In genomic region chrX:152897216-152898144, GRCh38 we compare ENCODE assay signal across 9 cellular contexts. TPM values are rescaled to one million over a fixed set of nuclear protein-coding genes. Genes with fewer than 3 reads are reported as not detected.
DNase-seq lines count a peak whose midpoint lies in the region; ATAC-seq, FAIRE-seq and TF ChIP-seq lines count a peak whose summit lies in the region.
"Had no signal": no experiment of that assay in that cellular context is flagged by ENCODE, and none has a peak within 500 bp of the region (broad histone marks: within the 10 kb centered on the region; RNA-seq: fewer than 3 reads in every experiment).

ZNF185 (plus strand) TSS chrX:152898067; CDS start chrX:152914490, 16,423 bp downstream.

- peaks cover 18% of the 10 kb centered on the region for H3K4me1 ChIP-seq in mesodermal cell (ENCODE audit: control insufficient read depth, insufficient read depth, low read length, poor library complexity, severe bottlenecking)

- H3K4me1 Mint-ChIP-seq in chondrocyte (ENCODE audit: low read depth): peaks cover 11% of the 10 kb centered on the region
- no peaks in the 10 kb centered on the region for H3K4me1 Mint-ChIP-seq in activated CD4-positive, alpha-beta T cell treated with anti-CD3 and anti-CD28 coated beads, Interleukin-2, amount 10 ng/mL, durations not matched to agents 7 days and 5 days

- 0 to 18% methylated on average over 18 to 26 of the region's 66 CpGs for WGBS in mesodermal cell (ENCODE audit: insufficient coverage in 2 of 2), 2 experiments

- H3K27me3 Mint-ChIP-seq in chondrocyte (ENCODE audit: low read depth): no peaks in the 10 kb centered on the region
- peaks cover 9% of the 10 kb centered on the region for H3K27me3 Mint-ChIP-seq in activated CD4-positive, alpha-beta T cell treated with anti-CD3 and anti-CD28 coated beads, Interleukin-2, amount 10 ng/mL, durations not matched to agents 7 days and 5 days

- peaks cover 5% of the 10 kb centered on the region for H3K9me3 Mint-ChIP-seq in chondrocyte (ENCODE audit: low read depth)
- H3K9me3 Mint-ChIP-seq in activated CD4-positive, alpha-beta T cell treated with anti-CD3 and anti-CD28 coated beads, Interleukin-2, amount 10 ng/mL, durations not matched to agents 7 days and 5 days: no peaks in the 10 kb centered on the region

- H3K9me3 ChIP-seq in mesodermal cell (ENCODE audit: control insufficient read depth, low read length): no peaks in the 10 kb centered on the region

- H3K4me3 ChIP-seq in AG09309 (ENCODE audit: control insufficient read depth, low read depth, low read length): peak within 1 kb of the TSS; percentile 12
- peak within 1 kb of the TSS; percentile 26 for H3K4me3 ChIP-seq in mesodermal cell (ENCODE audit: extremely low read depth, insufficient read depth, low read length, poor library complexity, severe bottlenecking)

- H3K36me3 ChIP-seq in mesodermal cell (ENCODE audit: control insufficient read depth, insufficient read depth, low read length): no peaks in the 10 kb centered on the region

- POLR2A ChIA-PET in activated CD4-positive, alpha-beta T cell treated with anti-CD3 and anti-CD28 coated beads, Interleukin-2, amount 10 ng/mL, durations not matched to agents 7 days and 5 days (lab: Charles Lee): no interaction called here

- TF ChIP-seq CTCF in AG09309 (IDR thresholded peaks at IDR 0.05; ENCODE audit: control insufficient read depth, insufficient read depth, low read depth, low read length, missing control alignments) (no peak), chondrocyte (IDR thresholded peaks at IDR 0.05) (no peak), D721Med (IDR thresholded peaks at IDR 0.05; ENCODE audit: insufficient read depth, missing control alignments) (no peak)

- CTCF ChIA-PET in activated CD4-positive, alpha-beta T cell treated with anti-CD3 and anti-CD28 coated beads, Interleukin-2, amount 10 ng/mL, durations not matched to agents 7 days and 5 days (lab: Charles Lee): no interaction called here

- H3K27ac ChIP-seq in mesodermal cell (ENCODE audit: low read depth, low read length, severe bottlenecking): peak within 1 kb of the TSS; percentile 73

- H3K4me3 Mint-ChIP-seq in chondrocyte (ENCODE audit: unreplicated experiment): peak within 1 kb of the TSS; percentile 31
- no peak within 1 kb of the TSS for H3K4me3 Mint-ChIP-seq in activated CD4-positive, alpha-beta T cell treated with anti-CD3 and anti-CD28 coated beads, Interleukin-2, amount 10 ng/mL, durations not matched to agents 7 days and 5 days

- ATAC-seq in left lobe of liver: no peak
- ATAC-seq in GM21825 (IDR thresholded peaks at IDR 0.05; ENCODE audit: unreplicated experiment): no peak

- H3K27ac Mint-ChIP-seq in chondrocyte (ENCODE audit: unreplicated experiment): no peak within 1 kb of the TSS
- H3K27ac Mint-ChIP-seq in activated CD4-positive, alpha-beta T cell treated with anti-CD3 and anti-CD28 coated beads, Interleukin-2, amount 10 ng/mL, durations not matched to agents 7 days and 5 days: no peak within 1 kb of the TSS

- FAIRE-seq in D721Med (lab: Jason Lieb, UNC): no peak

- H3K36me3 Mint-ChIP-seq in chondrocyte (ENCODE audit: low read depth): peaks cover 3% of the 10 kb centered on the region
- H3K36me3 Mint-ChIP-seq in activated CD4-positive, alpha-beta T cell treated with anti-CD3 and anti-CD28 coated beads, Interleukin-2, amount 10 ng/mL, durations not matched to agents 7 days and 5 days (ENCODE audit: low read depth): no peaks in the 10 kb centered on the region

- DNase-seq in AG09309 (ENCODE audit: low read depth) (no peak), HT-29 (ENCODE audit: low spot score) (peak; percentile 52), chondrocyte (ENCODE audit: low spot score) (peak; percentile 86), left lobe of liver (ENCODE audit: low spot score) (no peak), D721Med (ENCODE audit: insufficient read length, low spot score) (no peak)
- no peak for DNase-seq in activated CD4-positive, alpha-beta T cell treated with anti-CD3 and anti-CD28 coated beads, Interleukin-2, amount 10 ng/mL, durations not matched to agents 7 days and 5 days
- DNase-seq: left cardiac atrium had no signal

RNA-seq across cellular contexts. Expression of gene ZNF185, which starts in this region (rescaled TPM):
- total RNA-seq in HT-29 (2014; rRNA removed; shearing (Covaris generic)): 3.5 and 4.0 TPM in 2 replicates
- total RNA-seq in chondrocyte: 6.0 to 14.0 TPM (median 13.7 TPM) in 3 replicates
- polyA plus RNA-seq in mesodermal cell (2013, experiment 1 of 2): 11.8 TPM
- 11.4 TPM for polyA plus RNA-seq in mesodermal cell (2013, experiment 2 of 2)
- total RNA-seq in left lobe of liver: 0.96 TPM
- total RNA-seq in activated CD4-positive, alpha-beta T cell treated with anti-CD3 and anti-CD28 coated beads, Interleukin-2, amount 10 ng/mL, durations not matched to agents 7 days and 5 days: 1 to 10 TPM; 1.0 to 1.6 TPM

Comparison
In these comparisons a context has a peak if more than half of its experiments do, and no peak if none do; other contexts are left out.
1. DNase-seq: peak in HT-29 (single experiment) and chondrocyte (single experiment); none in AG09309 (single experiment), left lobe of liver (single experiment), D721Med (single experiment) and activated CD4-positive, alpha-beta T cell treated with anti-CD3 and anti-CD28 coated beads, Interleukin-2, amount 10 ng/mL, durations not matched to agents 7 days and 5 days (single experiment).